Comparison of ENCODE assay signal across 10 cellular contexts in the genomic region with DNA sequence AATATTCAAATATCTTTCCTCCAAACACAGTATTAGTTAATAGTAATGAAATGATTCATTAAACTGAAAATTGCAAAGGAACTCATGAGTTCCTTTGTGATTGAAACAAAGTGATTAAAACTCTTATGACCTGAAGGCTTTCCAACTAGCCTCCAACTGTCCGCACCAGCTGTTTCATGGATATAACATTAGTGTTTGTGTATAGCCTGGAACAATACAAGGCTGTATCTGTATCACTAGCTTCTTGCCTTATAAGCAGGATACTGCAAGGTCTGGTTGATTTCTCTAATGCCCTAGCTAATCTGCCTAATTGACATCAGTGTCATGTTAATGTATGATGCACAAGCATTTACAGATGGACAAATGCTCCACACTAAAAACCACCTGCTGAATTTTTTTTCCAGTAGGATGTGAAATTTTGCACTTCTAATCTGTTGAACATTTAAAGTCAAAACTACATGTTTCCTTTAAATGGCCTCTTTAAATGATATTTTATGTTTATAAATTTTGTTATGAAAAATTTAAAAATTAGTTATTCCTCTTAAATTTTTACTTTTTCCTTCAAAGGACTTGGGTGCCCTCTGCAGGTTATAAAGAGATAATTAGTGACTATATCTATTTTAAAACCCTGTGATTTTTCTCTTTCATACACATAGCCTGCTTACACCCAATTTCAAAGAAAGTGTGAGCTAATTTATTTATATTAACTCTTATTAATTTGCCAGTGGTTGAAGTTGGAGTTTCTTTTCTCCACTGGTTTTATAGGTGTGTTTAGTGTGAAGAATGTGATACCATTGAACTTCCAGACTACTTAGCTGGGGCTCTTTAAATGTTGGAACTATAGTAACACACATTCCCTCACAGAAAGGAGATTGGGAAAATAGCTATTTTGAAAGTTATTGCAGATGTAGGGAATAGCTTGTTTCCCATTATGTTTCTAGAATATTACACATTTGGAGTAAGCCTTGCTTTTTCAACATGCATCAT. TPM values are rescaled to one million over a fixed set of nuclear protein-coding genes. Genes with fewer than 3 reads are reported as not detected.
A peak's percentile ranks its signal among the peaks of the same experiment; 100 is the strongest.
DNase-seq lines count a peak whose midpoint lies in the region; ATAC-seq and TF ChIP-seq lines count a peak whose summit lies in the region.
"Had no signal": no experiment of that assay in that cellular context is flagged by ENCODE, and none has a peak within 500 bp of the region (broad histone marks: within the 10 kb centered on the region; RNA-seq: fewer than 3 reads in every experiment).

No MANE protein-coding gene starts in this region.

- no peak overlapping the region for H3K27ac Mint-ChIP-seq in activated CD4-positive, alpha-beta T cell treated with anti-CD3 and anti-CD28 coated beads, Interleukin-2, amount 10 ng/mL, durations not matched to agents 24 days and 14 days

- H3K27me3 ChIP-seq in tibial nerve, result no peaks in the 10 kb centered on the region

- TF ChIP-seq POLR2A in tibial nerve (IDR thresholded peaks at IDR 0.05), result no peak

- TF ChIP-seq CTCF in 22Rv1 (IDR thresholded peaks at IDR 0.05) (peak; percentile 62), GM12865 (IDR thresholded peaks at IDR 0.05; ENCODE audit: insufficient read depth, low read depth, low read length, missing control alignments) (peak; percentile 13), fibroblast of pulmonary artery (IDR thresholded peaks at IDR 0.05; ENCODE audit: low read length, missing control alignments) (peak; percentile 41), tibial nerve (IDR thresholded peaks at IDR 0.05) (peak in 2 of 5 experiments; percentile 21 to 23)

- H3K36me3 Mint-ChIP-seq in activated CD4-positive, alpha-beta T cell treated with anti-CD3 and anti-CD28 coated beads, Interleukin-2, amount 10 ng/mL, durations not matched to agents 24 days and 14 days (ENCODE audit: low read depth), result peaks cover 6% of the 10 kb centered on the region

- H3K4me1 ChIP-seq in tibial nerve, result no peaks in the 10 kb centered on the region

- intact Hi-C loops in activated CD4-positive, alpha-beta T cell treated with anti-CD3 and anti-CD28 coated beads, Interleukin-2, amount 10 ng/mL, durations not matched to agents 24 days and 14 days (cut with micrococcal nuclease), result loop anchor here (10.0 kb wide), 1 partner anchor 59 kb away; no protein-coding TSS in a partner anchor

- no peak overlapping the region for H3K4me3 ChIP-seq in GM12865 (ENCODE audit: low read depth, low read length)
- H3K4me3 ChIP-seq in fibroblast of pulmonary artery (replicated peaks; ENCODE audit: low read depth, low read length), result no peak overlapping the region
- H3K4me3 ChIP-seq in tibial nerve, result no peak overlapping the region

- H3K9me3 Mint-ChIP-seq in activated CD4-positive, alpha-beta T cell treated with anti-CD3 and anti-CD28 coated beads, Interleukin-2, amount 10 ng/mL, durations not matched to agents 24 days and 14 days, result no peaks in the 10 kb centered on the region

- H3K27me3 Mint-ChIP-seq in activated CD4-positive, alpha-beta T cell treated with anti-CD3 and anti-CD28 coated beads, Interleukin-2, amount 10 ng/mL, durations not matched to agents 24 days and 14 days, result no peaks in the 10 kb centered on the region

- DNase-seq in GM12865 (ENCODE audit: low read depth) (no peak), SK-N-DZ (ENCODE audit: low spot score) (peak; percentile 15), fibroblast of pulmonary artery (ENCODE audit: low read depth) (peak; percentile 49), tibial nerve (ENCODE audit: low spot score in 2 of 2) (no peak), amniotic stem cell (lab: John Stamatoyannopoulos, UW) (no peak)
- no peak for DNase-seq in activated CD4-positive, alpha-beta T cell treated with anti-CD3 and anti-CD28 coated beads, Interleukin-2, amount 10 ng/mL, durations not matched to agents 24 days and 14 days
- DNase-seq: anterior cingulate cortex, KG1 had no signal

- no peak overlapping the region for H3K4me3 Mint-ChIP-seq in activated CD4-positive, alpha-beta T cell treated with anti-CD3 and anti-CD28 coated beads, Interleukin-2, amount 10 ng/mL, durations not matched to agents 24 days and 14 days

- H3K27ac ChIP-seq in 22Rv1, result no peak overlapping the region
- H3K27ac ChIP-seq in tibial nerve, result no peak overlapping the region

- H3K9me3 ChIP-seq in tibial nerve, result no peaks in the 10 kb centered on the region

- peaks cover 0 to 8% (median 0%) of the 10 kb centered on the region in 3 donors for H3K36me3 ChIP-seq in tibial nerve

- no peak for ATAC-seq in GM18873 (IDR thresholded peaks at IDR 0.05; ENCODE audit: low FRiP score, unreplicated experiment)

- WGBS in tibial nerve, 2 donors, result 90 to 100% methylated on average over 1 of the region's 1 CpG

- no peaks in the 10 kb centered on the region for H3K4me1 Mint-ChIP-seq in activated CD4-positive, alpha-beta T cell treated with anti-CD3 and anti-CD28 coated beads, Interleukin-2, amount 10 ng/mL, durations not matched to agents 24 days and 14 days

- no peak for TF ChIP-seq EP300 in tibial nerve (IDR thresholded peaks at IDR 0.05)

RNA-seq across cellular contexts. Expression of gene AP5M1, which starts 25.4 kb away (rescaled TPM):
- 16.8 and 26.8 TPM in 2 replicates for polyA plus RNA-seq in SK-N-DZ (2014; cell fraction: cytosol; rRNA removed)
- 9.9 and 15.2 TPM in 2 replicates for polyA plus RNA-seq in SK-N-DZ (2014; cell fraction: nucleus; rRNA removed)
- total RNA-seq in tibial nerve, result 10 to 100 TPM; 11.6 to 18.3 (median 13.1) TPM
- 41.6 and 47.5 TPM in 2 replicates for total RNA-seq in activated CD4-positive, alpha-beta T cell treated with anti-CD3 and anti-CD28 coated beads, Interleukin-2, amount 10 ng/mL, durations not matched to agents 24 days and 14 days

RNA-seq across cellular contexts. Expression of gene EXOC5, which starts 25.4 kb away (rescaled TPM):
- polyA plus RNA-seq in SK-N-DZ (2014; cell fraction: cytosol; rRNA removed), result 36.4 and 42.3 TPM in 2 replicates
- 22.3 and 27.7 TPM in 2 replicates for polyA plus RNA-seq in SK-N-DZ (2014; cell fraction: nucleus; rRNA removed)
- 10 to 100 TPM; 43.5 to 58.6 (median 47.4) TPM for total RNA-seq in tibial nerve
- total RNA-seq in activated CD4-positive, alpha-beta T cell treated with anti-CD3 and anti-CD28 coated beads, Interleukin-2, amount 10 ng/mL, durations not matched to agents 24 days and 14 days, result 76.8 and 80.5 TPM in 2 replicates

Comparison
In these comparisons a context has a peak if more than half of its experiments do, and no peak if none do; other contexts are left out.
1. DNase-seq: peak in SK-N-DZ (single experiment) and fibroblast of pulmonary artery (single experiment); none in GM12865 (single experiment), tibial nerve (0 of 2), amniotic stem cell (single experiment) and activated CD4-positive, alpha-beta T cell treated with anti-CD3 and anti-CD28 coated beads, Interleukin-2, amount 10 ng/mL, durations not matched to agents 24 days and 14 days (single experiment).